1 cellular context compared by ENCODE assay signal in the genomic region with DNA sequence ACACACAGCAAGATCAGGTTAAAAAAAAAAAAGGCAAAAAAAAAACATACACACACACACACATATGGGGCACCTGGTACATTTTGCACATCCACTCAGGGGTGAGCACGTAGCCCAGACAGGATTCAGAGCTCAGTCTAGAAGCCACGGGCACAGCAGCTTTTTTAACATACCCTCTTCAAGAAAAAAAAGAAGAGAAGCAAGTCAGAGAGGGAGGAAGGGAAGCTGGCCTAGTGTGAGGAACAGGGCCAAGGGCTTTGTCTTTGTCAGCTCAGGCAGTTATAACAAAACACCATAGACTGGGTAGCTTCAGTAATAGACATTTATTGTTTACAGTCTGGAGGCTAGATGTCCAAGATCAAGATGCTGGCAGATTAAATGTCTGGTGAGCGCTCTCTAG.
TF ChIP-seq lines count a peak whose summit lies in the region.

No MANE protein-coding gene starts in this region.

TF ChIP-seq in A549, 52 proteins besides CTCF, POLR2A, EP300 and RAD21 (continued from another document):
- TF ChIP-seq, protein P1, sequence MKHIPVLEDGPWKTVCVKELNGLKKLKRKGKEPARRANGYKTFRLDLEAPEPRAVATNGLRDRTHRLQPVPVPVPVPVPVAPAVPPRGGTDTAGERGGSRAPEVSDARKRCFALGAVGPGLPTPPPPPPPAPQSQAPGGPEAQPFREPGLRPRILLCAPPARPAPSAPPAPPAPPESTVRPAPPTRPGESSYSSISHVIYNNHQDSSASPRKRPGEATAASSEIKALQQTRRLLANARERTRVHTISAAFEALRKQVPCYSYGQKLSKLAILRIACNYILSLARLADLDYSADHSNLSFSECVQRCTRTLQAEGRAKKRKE (CRISPR knock-in tag; IDR thresholded peaks at IDR 0.05; ENCODE audit: low read depth): no peak
- TF ChIP-seq TP53 (CRISPR knock-in tag; IDR thresholded peaks at IDR 0.05) (no peak), HEYL (CRISPR knock-in tag; IDR thresholded peaks at IDR 0.05) (no peak), NR3C1 (IDR thresholded peaks at IDR 0.05) (no peak)
